In the genomic region with DNA sequence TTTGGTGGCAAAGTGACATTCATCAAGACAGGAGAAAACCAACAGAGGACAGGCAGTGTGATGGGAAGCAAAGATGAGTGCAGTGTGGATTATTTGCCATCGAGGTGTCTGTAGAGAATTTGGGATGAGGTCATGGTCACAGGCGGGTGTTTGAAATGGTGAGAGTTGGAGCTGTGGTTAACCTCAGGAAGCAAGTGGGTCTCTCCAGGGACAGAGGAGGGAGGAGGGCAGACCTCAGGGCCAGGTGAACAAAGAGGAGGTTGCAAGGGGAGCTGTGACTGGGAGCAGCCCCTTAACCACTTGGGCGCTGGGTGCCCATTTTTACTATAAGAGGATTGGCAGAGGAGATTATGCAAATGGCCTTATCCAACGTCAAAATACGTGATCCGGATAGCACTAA, we compare ENCODE assay signal across 18 cellular contexts. TPM values are rescaled to one million over a fixed set of nuclear protein-coding genes. Genes with fewer than 3 reads are reported as not detected.
DNase-seq lines count a peak whose midpoint lies in the region; ATAC-seq and TF ChIP-seq lines count a peak whose summit lies in the region.
"Had no signal": no experiment of that assay in that cellular context is flagged by ENCODE, and none has a peak within 500 bp of the region (broad histone marks: within the 10 kb centered on the region; RNA-seq: fewer than 3 reads in every experiment).

No MANE protein-coding gene starts in this region.

- no peaks in the 10 kb centered on the region for H3K9me3 Mint-ChIP-seq in activated naive CD8-positive, alpha-beta T cell treated with anti-CD3 and anti-CD28 coated beads, Interleukin-2, amount 10 ng/mL, durations not matched to agents 7 days and 5 days
- no peaks in the 10 kb centered on the region for H3K9me3 Mint-ChIP-seq in activated naive CD8-positive, alpha-beta T cell treated with anti-CD3 and anti-CD28 coated beads for 36 hours
- no peaks in the 10 kb centered on the region for H3K9me3 Mint-ChIP-seq in neural crest cell
- H3K9me3 Mint-ChIP-seq in activated naive CD4-positive, alpha-beta T cell treated with anti-CD3 and anti-CD28 coated beads, Interleukin-2, amount 10 ng/mL, durations not matched to agents 7 days and 5 days: no peaks in the 10 kb centered on the region
- H3K9me3 Mint-ChIP-seq: CD4-positive, alpha-beta T cell had no signal

- H3K27ac ChIP-seq in upper lobe of right lung: no peak overlapping the region

- H3K4me3 ChIP-seq in NB4 (ENCODE audit: low read depth, low read length) (no peak overlapping the region), upper lobe of right lung (no peak overlapping the region)
- H3K4me3 ChIP-seq: GM12878, HAP-1 had no signal

- peak overlapping the region; percentile 50 for H3K4me3 Mint-ChIP-seq in activated naive CD8-positive, alpha-beta T cell treated with anti-CD3 and anti-CD28 coated beads, Interleukin-2, amount 10 ng/mL, durations not matched to agents 7 days and 5 days
- H3K4me3 Mint-ChIP-seq in activated naive CD8-positive, alpha-beta T cell treated with anti-CD3 and anti-CD28 coated beads for 36 hours: no peak overlapping the region
- peak overlapping the region; percentile 1 for H3K4me3 Mint-ChIP-seq in neural crest cell
- no peak overlapping the region for H3K4me3 Mint-ChIP-seq in activated naive CD4-positive, alpha-beta T cell treated with anti-CD3 and anti-CD28 coated beads, Interleukin-2, amount 10 ng/mL, durations not matched to agents 7 days and 5 days
- H3K4me3 Mint-ChIP-seq: CD4-positive, alpha-beta T cell had no signal

- peaks cover 5% of the 10 kb centered on the region for H3K4me1 Mint-ChIP-seq in activated naive CD8-positive, alpha-beta T cell treated with anti-CD3 and anti-CD28 coated beads, Interleukin-2, amount 10 ng/mL, durations not matched to agents 7 days and 5 days
- H3K4me1 Mint-ChIP-seq in activated naive CD8-positive, alpha-beta T cell treated with anti-CD3 and anti-CD28 coated beads for 36 hours: no peaks in the 10 kb centered on the region
- H3K4me1 Mint-ChIP-seq in neural crest cell: peaks cover 33% of the 10 kb centered on the region
- no peaks in the 10 kb centered on the region for H3K4me1 Mint-ChIP-seq in activated naive CD4-positive, alpha-beta T cell treated with anti-CD3 and anti-CD28 coated beads, Interleukin-2, amount 10 ng/mL, durations not matched to agents 7 days and 5 days

- H3K9me3 ChIP-seq in upper lobe of right lung: no peaks in the 10 kb centered on the region
- H3K9me3 ChIP-seq: HAP-1 had no signal

- no peak for DNase-seq in activated naive CD8-positive, alpha-beta T cell treated with anti-CD3 and anti-CD28 coated beads, Interleukin-2, amount 10 ng/mL, durations not matched to agents 7 days and 5 days
- DNase-seq in activated naive CD8-positive, alpha-beta T cell treated with anti-CD3 and anti-CD28 coated beads for 36 hours: no peak
- DNase-seq in NB4 (ENCODE audit: low read depth): peak; percentile 14
- DNase-seq in neural crest cell (ENCODE audit: low read depth, low spot score): no peak
- DNase-seq in upper lobe of right lung: peak; percentile 15
- no peak for DNase-seq in occipital lobe (lab: John Stamatoyannopoulos, UW)
- no peak for DNase-seq in activated naive CD4-positive, alpha-beta T cell treated with anti-CD3 and anti-CD28 coated beads, Interleukin-2, amount 10 ng/mL, durations not matched to agents 7 days and 5 days
- DNase-seq: 8988T; AML-193; C1 segment of cervical spinal cord; Calu3; CD4-positive, alpha-beta T cell; DMS 273 treated with DMSO at 0.1 percent for 48 hours had no signal

- CTCF ChIA-PET in activated naive CD4-positive, alpha-beta T cell treated with anti-CD3 and anti-CD28 coated beads, Interleukin-2, amount 10 ng/mL, durations not matched to agents 7 days and 5 days (lab: Charles Lee): no interaction called here

- no peak for ATAC-seq in activated naive CD8-positive, alpha-beta T cell treated with anti-CD3 and anti-CD28 coated beads, Interleukin-2, amount 10 ng/mL, durations not matched to agents 7 days and 5 days (ENCODE audit: low read depth)
- ATAC-seq in upper lobe of right lung: no peak
- no peak for ATAC-seq in GM21515 (IDR thresholded peaks at IDR 0.05; ENCODE audit: unreplicated experiment)
- ATAC-seq: GM12878, HepG2 had no signal

- H3K27me3 Mint-ChIP-seq in activated naive CD8-positive, alpha-beta T cell treated with anti-CD3 and anti-CD28 coated beads, Interleukin-2, amount 10 ng/mL, durations not matched to agents 7 days and 5 days: peaks cover 28% of the 10 kb centered on the region
- H3K27me3 Mint-ChIP-seq in activated naive CD8-positive, alpha-beta T cell treated with anti-CD3 and anti-CD28 coated beads for 36 hours: peaks cover 59% of the 10 kb centered on the region
- H3K27me3 Mint-ChIP-seq in neural crest cell (ENCODE audit: low read depth): peaks cover 81% of the 10 kb centered on the region
- H3K27me3 Mint-ChIP-seq in activated naive CD4-positive, alpha-beta T cell treated with anti-CD3 and anti-CD28 coated beads, Interleukin-2, amount 10 ng/mL, durations not matched to agents 7 days and 5 days: peaks cover 51% of the 10 kb centered on the region

- no peaks in the 10 kb centered on the region for H3K36me3 Mint-ChIP-seq in activated naive CD8-positive, alpha-beta T cell treated with anti-CD3 and anti-CD28 coated beads, Interleukin-2, amount 10 ng/mL, durations not matched to agents 7 days and 5 days
- H3K36me3 Mint-ChIP-seq in activated naive CD8-positive, alpha-beta T cell treated with anti-CD3 and anti-CD28 coated beads for 36 hours: no peaks in the 10 kb centered on the region
- no peaks in the 10 kb centered on the region for H3K36me3 Mint-ChIP-seq in neural crest cell (ENCODE audit: low read depth)
- no peaks in the 10 kb centered on the region for H3K36me3 Mint-ChIP-seq in activated naive CD4-positive, alpha-beta T cell treated with anti-CD3 and anti-CD28 coated beads, Interleukin-2, amount 10 ng/mL, durations not matched to agents 7 days and 5 days

- H3K27ac Mint-ChIP-seq in activated naive CD8-positive, alpha-beta T cell treated with anti-CD3 and anti-CD28 coated beads, Interleukin-2, amount 10 ng/mL, durations not matched to agents 7 days and 5 days: no peak overlapping the region
- no peak overlapping the region for H3K27ac Mint-ChIP-seq in activated naive CD8-positive, alpha-beta T cell treated with anti-CD3 and anti-CD28 coated beads for 36 hours
- H3K27ac Mint-ChIP-seq in neural crest cell (ENCODE audit: unreplicated experiment): no peak overlapping the region
- no peak overlapping the region for H3K27ac Mint-ChIP-seq in activated naive CD4-positive, alpha-beta T cell treated with anti-CD3 and anti-CD28 coated beads, Interleukin-2, amount 10 ng/mL, durations not matched to agents 7 days and 5 days
- H3K27ac Mint-ChIP-seq: CD4-positive, alpha-beta T cell had no signal

- POLR2A ChIA-PET in activated naive CD8-positive, alpha-beta T cell treated with anti-CD3 and anti-CD28 coated beads, Interleukin-2, amount 10 ng/mL, durations not matched to agents 7 days and 5 days (lab: Charles Lee): no interaction called here

- no peaks in the 10 kb centered on the region for H3K36me3 ChIP-seq in upper lobe of right lung
- H3K36me3 ChIP-seq: HAP-1 had no signal

- peaks cover 33% of the 10 kb centered on the region for H3K27me3 ChIP-seq in upper lobe of right lung

- intact Hi-C loops in upper lobe of right lung (cut with DNase I): no loop called here

- TF ChIP-seq CTCF in NB4 (IDR thresholded peaks at IDR 0.05; ENCODE audit: low read depth, low read length): no peak
- TF ChIP-seq CTCF in neural crest cell (conservative IDR thresholded peaks at IDR 0.05): no peak
- no peak for TF ChIP-seq CTCF in upper lobe of right lung (IDR thresholded peaks at IDR 0.05)

- no peaks in the 10 kb centered on the region for H3K4me1 ChIP-seq in upper lobe of right lung

- TF ChIP-seq POLR2A in NB4 (IDR thresholded peaks at IDR 0.05; ENCODE audit: extremely low read depth, insufficient read length): no peak

RNA-seq across cellular contexts. Expression of gene FZD10, which starts 7.0 kb away (rescaled TPM):
- total RNA-seq in activated naive CD8-positive, alpha-beta T cell treated with anti-CD3 and anti-CD28 coated beads, Interleukin-2, amount 10 ng/mL, durations not matched to agents 7 days and 5 days: not detected
- not detected for total RNA-seq in activated naive CD8-positive, alpha-beta T cell treated with anti-CD3 and anti-CD28 coated beads for 36 hours
- 14.2 and 15.5 TPM in 2 replicates for total RNA-seq in neural crest cell
- total RNA-seq in upper lobe of right lung: 0.84 TPM
- total RNA-seq in occipital lobe: 0.16 TPM
- total RNA-seq: Calu3; CD4-positive, alpha-beta T cell; G401; GM12878; HepG2 had no signal

Comparison
In these comparisons a context has a peak if more than half of its experiments do, and no peak if none do; other contexts are left out.
1. H3K4me3 Mint-ChIP-seq: peak in activated naive CD8-positive, alpha-beta T cell treated with anti-CD3 and anti-CD28 coated beads, Interleukin-2, amount 10 ng/mL, durations not matched to agents 7 days and 5 days (single experiment) and neural crest cell (single experiment); none in activated naive CD8-positive, alpha-beta T cell treated with anti-CD3 and anti-CD28 coated beads for 36 hours (single experiment) and activated naive CD4-positive, alpha-beta T cell treated with anti-CD3 and anti-CD28 coated beads, Interleukin-2, amount 10 ng/mL, durations not matched to agents 7 days and 5 days (single experiment).
2. DNase-seq: peak in NB4 (single experiment) and upper lobe of right lung (single experiment); none in activated naive CD8-positive, alpha-beta T cell treated with anti-CD3 and anti-CD28 coated beads, Interleukin-2, amount 10 ng/mL, durations not matched to agents 7 days and 5 days (single experiment), activated naive CD8-positive, alpha-beta T cell treated with anti-CD3 and anti-CD28 coated beads for 36 hours (single experiment), neural crest cell (single experiment), occipital lobe (single experiment) and activated naive CD4-positive, alpha-beta T cell treated with anti-CD3 and anti-CD28 coated beads, Interleukin-2, amount 10 ng/mL, durations not matched to agents 7 days and 5 days (single experiment).